ENCODE assay signal across 28 cellular contexts in genomic region chr7:139387594-139387993, GRCh38. TPM values are rescaled to one million over a fixed set of nuclear protein-coding genes. Genes with fewer than 3 reads are reported as not detected.
DNase-seq lines count a peak whose midpoint lies in the region; ATAC-seq and TF ChIP-seq lines count a peak whose summit lies in the region.
"Had no signal": no experiment of that assay in that cellular context is flagged by ENCODE, and none has a peak within 500 bp of the region (broad histone marks: within the 10 kb centered on the region; RNA-seq: fewer than 3 reads in every experiment).

No MANE protein-coding gene starts in this region.

- H3K4me3 Mint-ChIP-seq in activated CD8-positive, alpha-beta T cell treated with anti-CD3 and anti-CD28 coated beads for 36 hours: no peak overlapping the region
- no peak overlapping the region for H3K4me3 Mint-ChIP-seq in activated CD8-positive, alpha-beta T cell treated with anti-CD3 and anti-CD28 coated beads, Interleukin-2, amount 10 ng/mL, durations not matched to agents 7 days and 5 days
- no peak overlapping the region for H3K4me3 Mint-ChIP-seq in endodermal cell
- H3K4me3 Mint-ChIP-seq: CD4-positive, alpha-beta T cell had no signal

- no peak overlapping the region for H3K27ac ChIP-seq in Panc1 (ENCODE audit: low read length)
- H3K27ac ChIP-seq in endodermal cell (ENCODE audit: low read depth, low read length): no peak overlapping the region
- no peak overlapping the region for H3K27ac ChIP-seq in WERI-Rb-1
- no peak overlapping the region for H3K27ac ChIP-seq in MM.1S (ENCODE audit: low read length)
- H3K27ac ChIP-seq: left lung, transverse colon had no signal

- intact Hi-C loops in activated CD8-positive, alpha-beta T cell treated with anti-CD3 and anti-CD28 coated beads for 36 hours (cut with micrococcal nuclease): no loop called here
- intact Hi-C loops in Panc1 (cut with micrococcal nuclease; ENCODE audit: unreplicated experiment): no loop called here

- no peak overlapping the region for H2AFZ ChIP-seq in MM.1S (ENCODE audit: low read length)

- TSS peak; percentile 8 for BruUV-seq in Panc1 (replicated peaks; lab: Mats Ljungman, UMichigan)

- H3K4me2 ChIP-seq in MM.1S (ENCODE audit: low read depth, low read length): no peak overlapping the region
- H3K4me2 ChIP-seq: SK-N-SH had no signal

- 96 to 100% methylated on average over 3 to 5 of the region's 5 CpGs for WGBS in endodermal cell (ENCODE audit: insufficient coverage in 1 of 2, insufficient read length in 1 of 2), 2 experiments

- ATAC-seq in activated CD8-positive, alpha-beta T cell treated with anti-CD3 and anti-CD28 coated beads for 36 hours: no peak
- no peak for ATAC-seq in activated CD8-positive, alpha-beta T cell treated with anti-CD3 and anti-CD28 coated beads, Interleukin-2, amount 10 ng/mL, durations not matched to agents 7 days and 5 days
- no peak for ATAC-seq in Panc1
- ATAC-seq: left lung, sciatic nerve had no signal

- H3K36me3 ChIP-seq in Panc1 (ENCODE audit: control insufficient read depth, insufficient read depth, low read length) (peaks cover 6% of the 10 kb centered on the region), endodermal cell (ENCODE audit: control insufficient read depth, insufficient read depth, low read length) (peaks cover 87% of the 10 kb centered on the region), WERI-Rb-1 (peaks cover 81% of the 10 kb centered on the region), MM.1S (replicated peaks; ENCODE audit: insufficient read depth, low read length) (peaks cover 30% of the 10 kb centered on the region)

- peaks cover 45% of the 10 kb centered on the region for H3K36me3 Mint-ChIP-seq in activated CD8-positive, alpha-beta T cell treated with anti-CD3 and anti-CD28 coated beads for 36 hours (ENCODE audit: low read depth)
- H3K36me3 Mint-ChIP-seq in activated CD8-positive, alpha-beta T cell treated with anti-CD3 and anti-CD28 coated beads, Interleukin-2, amount 10 ng/mL, durations not matched to agents 7 days and 5 days (ENCODE audit: low read depth): peaks cover 54% of the 10 kb centered on the region
- H3K36me3 Mint-ChIP-seq in endodermal cell (ENCODE audit: low read depth): peaks cover 60% of the 10 kb centered on the region

- H3K27me3 ChIP-seq in Panc1 (ENCODE audit: control insufficient read depth, insufficient read depth, low read length): no peaks in the 10 kb centered on the region
- no peaks in the 10 kb centered on the region for H3K27me3 ChIP-seq in endodermal cell (ENCODE audit: control insufficient read depth, insufficient read depth, low read length, poor library complexity, severe bottlenecking)
- H3K27me3 ChIP-seq in WERI-Rb-1 (ENCODE audit: insufficient read depth, low read depth, severe bottlenecking): no peaks in the 10 kb centered on the region
- no peaks in the 10 kb centered on the region for H3K27me3 ChIP-seq in MM.1S (replicated peaks; ENCODE audit: insufficient read depth, low read length)
- H3K27me3 ChIP-seq: left lung, transverse colon had no signal

- H3K4me3 ChIP-seq in Panc1 (ENCODE audit: low read depth in 2 of 2, low read length in 2 of 2): no peak overlapping the region
- H3K4me3 ChIP-seq in endodermal cell (ENCODE audit: low read length): no peak overlapping the region
- no peak overlapping the region for H3K4me3 ChIP-seq in WERI-Rb-1 (ENCODE audit: low read depth, low read length)
- no peak overlapping the region for H3K4me3 ChIP-seq in MM.1S (ENCODE audit: low read length)
- H3K4me3 ChIP-seq: left lung, transverse colon had no signal

- in situ Hi-C loops in Caki2 (cut with HindIII; ENCODE audit: low pct_unique_long_range_greater_than_20kb, low sequenced_read_pairs) (no loop called here), Panc1 (cut with HindIII; ENCODE audit: low pct_unique_long_range_greater_than_20kb, low sequenced_read_pairs) (no loop called here)

- no peaks in the 10 kb centered on the region for H3K4me1 ChIP-seq in Panc1 (ENCODE audit: control insufficient read depth, insufficient read depth, low read length)
- no peaks in the 10 kb centered on the region for H3K4me1 ChIP-seq in endodermal cell (ENCODE audit: control insufficient read depth, insufficient read depth, low read length)
- no peaks in the 10 kb centered on the region for H3K4me1 ChIP-seq in MM.1S (ENCODE audit: low read length)
- H3K4me1 ChIP-seq: left lung, transverse colon had no signal

- H3K9me3 ChIP-seq in Panc1 (ENCODE audit: control insufficient read depth, insufficient read depth, low read depth, low read length): no peaks in the 10 kb centered on the region
- no peaks in the 10 kb centered on the region for H3K9me3 ChIP-seq in endodermal cell (ENCODE audit: control insufficient read depth, low read length)
- H3K9me3 ChIP-seq in WERI-Rb-1 (ENCODE audit: severe bottlenecking): no peaks in the 10 kb centered on the region
- no peaks in the 10 kb centered on the region for H3K9me3 ChIP-seq in MM.1S (replicated peaks; ENCODE audit: insufficient read depth, low read length)
- H3K9me3 ChIP-seq: left lung, SK-N-SH, transverse colon had no signal

- H3K4me1 Mint-ChIP-seq in activated CD8-positive, alpha-beta T cell treated with anti-CD3 and anti-CD28 coated beads for 36 hours (ENCODE audit: low read depth): peaks cover 12% of the 10 kb centered on the region
- H3K4me1 Mint-ChIP-seq in activated CD8-positive, alpha-beta T cell treated with anti-CD3 and anti-CD28 coated beads, Interleukin-2, amount 10 ng/mL, durations not matched to agents 7 days and 5 days (ENCODE audit: low read depth): no peaks in the 10 kb centered on the region
- H3K4me1 Mint-ChIP-seq in endodermal cell: no peaks in the 10 kb centered on the region

- H3F3A ChIP-seq in MM.1S (ENCODE audit: insufficient read depth, low read length): peaks cover 3% of the 10 kb centered on the region; the same call in 1 of the 2 replicates

- CTCF ChIA-PET in activated CD8-positive, alpha-beta T cell treated with anti-CD3 and anti-CD28 coated beads for 36 hours (lab: Charles Lee): no interaction called here
- CTCF ChIA-PET in activated CD8-positive, alpha-beta T cell treated with anti-CD3 and anti-CD28 coated beads, Interleukin-2, amount 10 ng/mL, durations not matched to agents 7 days and 5 days (lab: Charles Lee): no interaction called here
- CTCF ChIA-PET in Panc1 (lab: Charles Lee): interaction anchor here (0.6 kb wide), 1 partner anchor 182 kb away, joined by 4 read pairs; no protein-coding TSS in a partner anchor

- H3K27me3 Mint-ChIP-seq in activated CD8-positive, alpha-beta T cell treated with anti-CD3 and anti-CD28 coated beads for 36 hours: no peaks in the 10 kb centered on the region
- no peaks in the 10 kb centered on the region for H3K27me3 Mint-ChIP-seq in activated CD8-positive, alpha-beta T cell treated with anti-CD3 and anti-CD28 coated beads, Interleukin-2, amount 10 ng/mL, durations not matched to agents 7 days and 5 days (ENCODE audit: low read depth)
- no peaks in the 10 kb centered on the region for H3K27me3 Mint-ChIP-seq in endodermal cell (ENCODE audit: insufficient read depth)
- H3K27me3 Mint-ChIP-seq: CD4-positive, alpha-beta T cell had no signal

- no peak for DNase-seq in activated CD8-positive, alpha-beta T cell treated with anti-CD3 and anti-CD28 coated beads for 36 hours
- no peak for DNase-seq in activated CD8-positive, alpha-beta T cell treated with anti-CD3 and anti-CD28 coated beads, Interleukin-2, amount 10 ng/mL, durations not matched to agents 7 days and 5 days
- peak; percentile 68 for DNase-seq in Caki2 (ENCODE audit: low read depth)
- no peak for DNase-seq in Panc1 (ENCODE audit: low read depth, low spot score)
- DNase-seq in endodermal cell: no peak
- no peak for DNase-seq in HuH-7.5 (ENCODE audit: low spot score)
- no peak for DNase-seq in WERI-Rb-1
- no peak for DNase-seq in MM.1S
- DNase-seq: activated CD4-positive, alpha-beta T cell treated with anti-CD3 and anti-CD28 coated beads for 1 hour; activated gamma-delta T cell; AML-193; CD4-positive, alpha-beta T cell; central memory CD4-positive, alpha-beta T cell; DMS 273 treated with DMSO at 0.1 percent for 48 hours; GOT3; Karpas-422; left lung; mesenchymal stem cell; MV-4-11; NCI-H1436; NCI-H2081 treated with DMSO at 0.1 percent for 48 hours; NCI-H2227 treated with DMSO at 0.1 percent for 48 hours; NCI-H526 treated with DMSO at 0.1 percent for 48 hours; NK-92 treated with Interleukin-12 subunit alpha and Interleukin-12 subunit beta, amount 100 ng/mL, for 24 hours; SK-N-SH; stimulated activated CD4-positive, alpha-beta T cell treated with anti-CD3 and anti-CD28 coated beads, Interleukin-2, amount 100 ng/mL, for 48 hours; transverse colon had no signal

- H3K27ac Mint-ChIP-seq in activated CD8-positive, alpha-beta T cell treated with anti-CD3 and anti-CD28 coated beads for 36 hours: peak overlapping the region; percentile 14
- no peak overlapping the region for H3K27ac Mint-ChIP-seq in activated CD8-positive, alpha-beta T cell treated with anti-CD3 and anti-CD28 coated beads, Interleukin-2, amount 10 ng/mL, durations not matched to agents 7 days and 5 days
- peak overlapping the region; percentile 65 for H3K27ac Mint-ChIP-seq in endodermal cell
- H3K27ac Mint-ChIP-seq: CD4-positive, alpha-beta T cell had no signal

- H4K20me1 ChIP-seq in MM.1S (ENCODE audit: insufficient read depth, low read length): peaks cover 18% of the 10 kb centered on the region

- no peaks in the 10 kb centered on the region for H3K9me2 ChIP-seq in MM.1S (replicated peaks; ENCODE audit: insufficient read depth, low read length)
- H3K9me2 ChIP-seq: SK-N-SH had no signal

- POLR2A ChIA-PET in activated CD8-positive, alpha-beta T cell treated with anti-CD3 and anti-CD28 coated beads for 36 hours (lab: Charles Lee): interaction anchor here (1.1 to 4.7 kb wide), 5 partner anchors 9 to 27 kb away, joined by 3 to 19 read pairs (median 4); no protein-coding TSS in a partner anchor
- POLR2A ChIA-PET in activated CD8-positive, alpha-beta T cell treated with anti-CD3 and anti-CD28 coated beads, Interleukin-2, amount 10 ng/mL, durations not matched to agents 7 days and 5 days (lab: Charles Lee): no interaction called here
- POLR2A ChIA-PET in Panc1 (lab: Charles Lee): no interaction called here

- no peak overlapping the region for H3K9ac ChIP-seq in endodermal cell (ENCODE audit: extremely low read depth, low read length, poor library complexity, severe bottlenecking)
- H3K9ac ChIP-seq in MM.1S (ENCODE audit: low read length): no peak overlapping the region
- H3K9ac ChIP-seq: SK-N-SH had no signal

- H3K79me2 ChIP-seq in MM.1S (ENCODE audit: low read length): peaks cover 90% of the 10 kb centered on the region

- TF ChIP-seq CTCF in activated CD8-positive, alpha-beta T cell treated with anti-CD3 and anti-CD28 coated beads for 36 hours (IDR thresholded peaks at IDR 0.05): no peak
- no peak for TF ChIP-seq CTCF in Panc1 (IDR thresholded peaks at IDR 0.05)
- TF ChIP-seq CTCF in endodermal cell (conservative IDR thresholded peaks at IDR 0.05): no peak
- no peak for TF ChIP-seq CTCF in WERI-Rb-1 (IDR thresholded peaks at IDR 0.05; ENCODE audit: low read depth, low read length)
- TF ChIP-seq CTCF in MM.1S (IDR thresholded peaks at IDR 0.05; ENCODE audit: low read length): no peak

- no peaks in the 10 kb centered on the region for H3K9me3 Mint-ChIP-seq in activated CD8-positive, alpha-beta T cell treated with anti-CD3 and anti-CD28 coated beads for 36 hours
- no peaks in the 10 kb centered on the region for H3K9me3 Mint-ChIP-seq in activated CD8-positive, alpha-beta T cell treated with anti-CD3 and anti-CD28 coated beads, Interleukin-2, amount 10 ng/mL, durations not matched to agents 7 days and 5 days (ENCODE audit: insufficient read depth)
- no peaks in the 10 kb centered on the region for H3K9me3 Mint-ChIP-seq in endodermal cell
- H3K9me3 Mint-ChIP-seq: CD4-positive, alpha-beta T cell had no signal

RNA-seq across cellular contexts. Expression of gene LUC7L2, which starts 27.9 kb away (rescaled TPM):
- 100 to 1,000 TPM; 133 to 140 TPM for total RNA-seq in activated CD8-positive, alpha-beta T cell treated with anti-CD3 and anti-CD28 coated beads for 36 hours
- total RNA-seq in activated CD8-positive, alpha-beta T cell treated with anti-CD3 and anti-CD28 coated beads, Interleukin-2, amount 10 ng/mL, durations not matched to agents 7 days and 5 days: 100 to 1,000 TPM; 126 to 131 TPM
- total RNA-seq in Caki2 (2014; rRNA removed; shearing (Covaris generic); ENCODE audit: low replicate concordance): 37.1 and 37.5 TPM in 2 replicates
- total RNA-seq in Panc1 (2021; ENCODE audit: unreplicated experiment) (110 TPM), endodermal cell (10 to 100 TPM; 71.0 to 76.0 TPM)
- polyA plus RNA-seq in Panc1 (2012; ENCODE audit: insufficient read length): 92.6 TPM
- 74.0 TPM for polyA plus RNA-seq in endodermal cell (2013, experiment 1 of 2)
- polyA plus RNA-seq in endodermal cell (2013, experiment 2 of 2): 62.3 TPM

RNA-seq across cellular contexts. Expression of gene FMC1, which starts 46.5 kb away (rescaled TPM):
- 10 to 100 TPM in 1 of 2 experiments, 1 to 10 TPM in 1; 9.9 to 12.6 TPM for total RNA-seq in activated CD8-positive, alpha-beta T cell treated with anti-CD3 and anti-CD28 coated beads for 36 hours
- total RNA-seq in activated CD8-positive, alpha-beta T cell treated with anti-CD3 and anti-CD28 coated beads, Interleukin-2, amount 10 ng/mL, durations not matched to agents 7 days and 5 days: 1 to 10 TPM; 6.4 to 6.7 TPM
- 15.9 and 48.3 TPM in 2 replicates for total RNA-seq in Caki2 (2014; rRNA removed; shearing (Covaris generic); ENCODE audit: low replicate concordance)
- total RNA-seq in Panc1 (2021; ENCODE audit: unreplicated experiment) (12.7 TPM), endodermal cell (10 to 100 TPM; 10.8 to 17.1 TPM)
- 18.5 TPM for polyA plus RNA-seq in Panc1 (2012; ENCODE audit: insufficient read length)
- polyA plus RNA-seq in endodermal cell (2013, experiment 1 of 2): 40.8 TPM
- 40.9 TPM for polyA plus RNA-seq in endodermal cell (2013, experiment 2 of 2)
